ENCODE assay signal across 8 cellular contexts in the genomic region with DNA sequence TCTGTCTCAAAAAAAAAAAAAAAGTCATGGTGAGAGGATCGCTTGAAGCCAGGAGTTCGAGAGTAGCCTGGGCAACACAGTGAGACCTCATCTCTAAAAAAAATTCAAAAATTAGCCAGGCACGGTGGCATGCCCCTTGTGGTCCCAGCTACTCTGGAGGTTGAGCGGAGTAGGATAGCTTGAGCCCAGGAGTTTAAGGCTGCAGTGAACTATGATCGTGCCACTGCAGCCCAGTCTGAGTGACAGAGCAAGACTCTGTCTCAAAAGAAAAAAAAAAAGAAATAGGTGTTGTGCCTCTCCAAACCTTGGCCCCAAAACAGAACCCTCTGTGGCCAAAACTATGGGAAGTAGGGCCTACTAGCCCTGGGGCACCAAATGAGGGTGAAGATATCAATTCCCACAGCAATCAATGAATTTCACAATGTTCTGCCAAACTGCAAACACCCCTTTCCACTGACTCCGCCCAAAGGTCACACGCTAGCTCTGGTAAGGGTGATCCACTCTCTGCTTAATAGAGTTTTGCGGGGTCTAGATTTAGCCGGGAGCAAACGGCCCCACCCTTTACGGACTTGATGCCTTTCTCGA. TPM values are rescaled to one million over a fixed set of nuclear protein-coding genes. Genes with fewer than 3 reads are reported as not detected.
DNase-seq lines count a peak whose midpoint lies in the region; ATAC-seq and TF ChIP-seq lines count a peak whose summit lies in the region.

No MANE protein-coding gene starts in this region.

- intact Hi-C loops in IMR-90 (cut with micrococcal nuclease) = no loop called here

- no peak for TF ChIP-seq POLR2A in IMR-90 (IDR thresholded peaks at IDR 0.05; ENCODE audit: low read depth, low read length)

- peak overlapping the region; percentile 73 for H2BK20ac ChIP-seq in IMR-90 (ENCODE audit: low read depth, low read length)

- CTCF ChIA-PET in IMR-90 (lab: Yijun Ruan, JAX) = interaction anchor here (0.6 to 0.7 kb wide), 2 partner anchors 11 to 641 kb away, joined by 3 to 4 read pairs; no protein-coding TSS in a partner anchor

- H3K18ac ChIP-seq in IMR-90 (ENCODE audit: low read depth, low read length) = peak overlapping the region; percentile 86

- peak overlapping the region; percentile 69 for H2BK5ac ChIP-seq in IMR-90 (ENCODE audit: low read depth, low read length, poor library complexity, severe bottlenecking)

- H3K9me1 ChIP-seq in IMR-90 (ENCODE audit: insufficient read depth, low read length) = peaks cover 21% of the 10 kb centered on the region

- peak overlapping the region; percentile 81 for H2BK120ac ChIP-seq in IMR-90 (ENCODE audit: low read depth, low read length)

- no peaks in the 10 kb centered on the region for H4K20me1 ChIP-seq in IMR-90 (ENCODE audit: insufficient read depth, low read length)

- no peaks in the 10 kb centered on the region for H3K27me3 ChIP-seq in ACC112 (ENCODE audit: insufficient read depth, low read length)
- H3K27me3 ChIP-seq in IMR-90 (ENCODE audit: control insufficient read depth, insufficient read depth, low read length) = no peaks in the 10 kb centered on the region
- no peaks in the 10 kb centered on the region for H3K27me3 ChIP-seq in mucosa of stomach (ENCODE audit: control insufficient read depth, insufficient read depth, low read length)

- peak overlapping the region; percentile 96 for H2AK9ac ChIP-seq in IMR-90 (replicated peaks; ENCODE audit: low read depth, low read length, poor library complexity)

- peaks cover 20% of the 10 kb centered on the region for H3K4me1 ChIP-seq in ACC112 (ENCODE audit: control insufficient read depth, insufficient read depth, low read length, unreplicated experiment)
- peaks cover 20% of the 10 kb centered on the region for H3K4me1 ChIP-seq in IMR-90 (ENCODE audit: control insufficient read depth, insufficient read depth, low read length)
- H3K4me1 ChIP-seq in mucosa of stomach (ENCODE audit: control insufficient read depth, insufficient read depth, low read length) = peaks cover 19% of the 10 kb centered on the region

- H3K14ac ChIP-seq in IMR-90 (replicated peaks; ENCODE audit: low read depth, low read length) = peak overlapping the region; percentile 90

- H2AFZ ChIP-seq in ACC112 (ENCODE audit: low read length, unreplicated experiment) (peak overlapping the region; percentile 96), IMR-90 (replicated peaks; ENCODE audit: low read length, poor library complexity) (peak overlapping the region; percentile 97)

- ATAC-seq in IMR-90 (ENCODE audit: low read depth) = no peak
- ATAC-seq in HG02973 (IDR thresholded peaks at IDR 0.05; ENCODE audit: unreplicated experiment) = no peak

- DNase-seq in IMR-90 (no peak), caudate nucleus (lab: John Stamatoyannopoulos, UW) (no peak), NCI-H82 (lab: John Stamatoyannopoulos, UW) (no peak), NK-92 (lab: John Stamatoyannopoulos, UW; ENCODE audit: unreplicated experiment) (no peak)
- no peak for DNase-seq in activated effector memory CD4-positive, alpha-beta T cell treated with Interleukin-2 at 50 U/mL for 16 hours

- H2BK15ac ChIP-seq in IMR-90 (ENCODE audit: low read depth, low read length) = peak overlapping the region; percentile 84; the same call in 2 of the 3 replicates

- TF ChIP-seq RAD21 in IMR-90 (IDR thresholded peaks at IDR 0.05; ENCODE audit: low read length) = no peak

- BruUV-seq in IMR-90 (replicated peaks; lab: Mats Ljungman, UMichigan) = no TSS peak

- dilution Hi-C loops in IMR-90 (cut with HindIII; ENCODE audit: low sequenced_read_pairs, unreplicated experiment) = no loop called here

- peak overlapping the region; percentile 83 for H2AK5ac ChIP-seq in IMR-90 (ENCODE audit: low read depth, low read length)

- H3K36me3 ChIP-seq in ACC112 (ENCODE audit: insufficient read depth, low read length) = no peaks in the 10 kb centered on the region
- H3K36me3 ChIP-seq in IMR-90 (ENCODE audit: control insufficient read depth, insufficient read depth, low read length) = no peaks in the 10 kb centered on the region
- H3K36me3 ChIP-seq in mucosa of stomach (ENCODE audit: control insufficient read depth, insufficient read depth, low read length) = no peaks in the 10 kb centered on the region

- H3K56ac ChIP-seq in IMR-90 (ENCODE audit: extremely low read depth, insufficient read depth, low read length) = 0 out of 2 replicates have a peak overlapping the region, but pooled peaks have one; percentile 22

- no peaks in the 10 kb centered on the region for H3K9me3 ChIP-seq in IMR-90 (ENCODE audit: control insufficient read depth, insufficient read depth, low read length)
- H3K9me3 ChIP-seq in mucosa of stomach (ENCODE audit: control insufficient read depth, low read length) = no peaks in the 10 kb centered on the region

- WGBS in IMR-90 (ENCODE audit: extremely low coverage in 2 of 2, insufficient read length in 1 of 2), 2 experiments = 38% methylated on average over 6 of the region's 12 CpGs; no CpG with 5 or more reads in 1 of the 2 experiments

- H3K4me3 ChIP-seq in ACC112 (ENCODE audit: low read depth, low read length) (peak overlapping the region; percentile 94), IMR-90 (ENCODE audit: insufficient read depth, low read depth, low read length) (peak overlapping the region; percentile 44), mucosa of stomach (ENCODE audit: low read length) (no peak overlapping the region)

- H3K4me2 ChIP-seq in IMR-90 (ENCODE audit: low read depth, low read length) = peak overlapping the region; percentile 96

- H3K79me1 ChIP-seq in IMR-90 (ENCODE audit: low read depth in 1 of 2, low read length in 2 of 2) = peaks cover 0 to 5% of the 10 kb centered on the region in 2 experiments; a peak in 1 of 4 replicates

- peak overlapping the region; percentile 93 for H4K91ac ChIP-seq in IMR-90 (ENCODE audit: insufficient read depth, low read depth, low read length)

- in situ Hi-C loops in IMR-90 (cut with MboI; ENCODE audit: low sequenced_read_pairs) = no loop called here

- H4K8ac ChIP-seq in IMR-90 (ENCODE audit: low read depth in 2 of 2, low read length in 2 of 2) = peak overlapping the region; percentile 92 to 98

- H3K27ac ChIP-seq in ACC112 (ENCODE audit: low read depth, low read length) (peak overlapping the region; percentile 71), IMR-90 (ENCODE audit: insufficient read depth, low read length) (peak overlapping the region; percentile 56), caudate nucleus (ENCODE audit: low read depth, low read length) (peak overlapping the region; percentile 97)

- peak overlapping the region; percentile 89 for H4K5ac ChIP-seq in IMR-90 (ENCODE audit: low read depth, low read length)

- H3K79me2 ChIP-seq in ACC112 (ENCODE audit: control insufficient read depth, insufficient read depth, low read length, unreplicated experiment) = peaks cover 2% of the 10 kb centered on the region

- peak overlapping the region; percentile 66 for H3K9ac ChIP-seq in IMR-90 (ENCODE audit: low read depth, low read length)
- H3K9ac ChIP-seq in mucosa of stomach (ENCODE audit: low read length) = peak overlapping the region; percentile 63

- POLR2A ChIA-PET in IMR-90 (lab: Charles Lee; ENCODE audit: unreplicated experiment) = interaction anchor here (0.6 kb wide), 1 partner anchor 15 kb away, joined by 3 read pairs; no protein-coding TSS in a partner anchor

- no peak for TF ChIP-seq CTCF in IMR-90 (conservative IDR thresholded peaks at IDR 0.05; ENCODE audit: low read depth, low read length)

- peak overlapping the region; percentile 90 for H3K4ac ChIP-seq in IMR-90 (ENCODE audit: low read depth, low read length)

- H3K23ac ChIP-seq in IMR-90 (ENCODE audit: low read depth, low read length) = no peak overlapping the region; the same call in 1 of the 2 replicates

TF ChIP-seq in IMR-90, 13 proteins besides CTCF, POLR2A, EP300 and RAD21 (continues in another document):
- TF ChIP-seq MAZ (IDR thresholded peaks at IDR 0.05; ENCODE audit: borderline replicate concordance, low read depth, low read length) (no peak), SMC3 (IDR thresholded peaks at IDR 0.05; ENCODE audit: low read depth, low read length) (no peak), BHLHE40 (IDR thresholded peaks at IDR 0.05; ENCODE audit: low read depth, low read length) (no peak), RFX5 (IDR thresholded peaks at IDR 0.05; ENCODE audit: low read depth, low read length) (no peak), NFE2L2 (IDR thresholded peaks at IDR 0.05; ENCODE audit: low read depth, low read length) (no peak), CEBPB (IDR thresholded peaks at IDR 0.05; ENCODE audit: low read depth, low read length) (no peak), RCOR1 (IDR thresholded peaks at IDR 0.05; ENCODE audit: insufficient replicate concordance, low read length) (no peak)
- TF ChIP-seq, protein P1, sequence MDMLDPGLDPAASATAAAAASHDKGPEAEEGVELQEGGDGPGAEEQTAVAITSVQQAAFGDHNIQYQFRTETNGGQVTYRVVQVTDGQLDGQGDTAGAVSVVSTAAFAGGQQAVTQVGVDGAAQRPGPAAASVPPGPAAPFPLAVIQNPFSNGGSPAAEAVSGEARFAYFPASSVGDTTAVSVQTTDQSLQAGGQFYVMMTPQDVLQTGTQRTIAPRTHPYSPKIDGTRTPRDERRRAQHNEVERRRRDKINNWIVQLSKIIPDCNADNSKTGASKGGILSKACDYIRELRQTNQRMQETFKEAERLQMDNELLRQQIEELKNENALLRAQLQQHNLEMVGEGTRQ (IDR thresholded peaks at IDR 0.05; ENCODE audit: low read depth, low read length) = no peak
- TF ChIP-seq, protein P2, sequence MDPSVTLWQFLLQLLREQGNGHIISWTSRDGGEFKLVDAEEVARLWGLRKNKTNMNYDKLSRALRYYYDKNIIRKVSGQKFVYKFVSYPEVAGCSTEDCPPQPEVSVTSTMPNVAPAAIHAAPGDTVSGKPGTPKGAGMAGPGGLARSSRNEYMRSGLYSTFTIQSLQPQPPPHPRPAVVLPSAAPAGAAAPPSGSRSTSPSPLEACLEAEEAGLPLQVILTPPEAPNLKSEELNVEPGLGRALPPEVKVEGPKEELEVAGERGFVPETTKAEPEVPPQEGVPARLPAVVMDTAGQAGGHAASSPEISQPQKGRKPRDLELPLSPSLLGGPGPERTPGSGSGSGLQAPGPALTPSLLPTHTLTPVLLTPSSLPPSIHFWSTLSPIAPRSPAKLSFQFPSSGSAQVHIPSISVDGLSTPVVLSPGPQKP (IDR thresholded peaks at IDR 0.05; ENCODE audit: borderline replicate concordance, low read depth, low read length) = no peak

RNA-seq across cellular contexts. Expression of a gene that starts 16.9 kb away (rescaled TPM):
- 0.36 and 0.56 TPM in 2 replicates for total RNA-seq in IMR-90 (2012; rRNA removed)
- polyA plus RNA-seq in IMR-90 (2012; rRNA removed) = 0.63 and 0.70 TPM in 2 replicates
- 0.35 and 0.97 TPM in 2 replicates for polyA plus RNA-seq in IMR-90 (2012; cell fraction: cytosol; rRNA removed)
- 1.1 TPM in 2 replicates for polyA plus RNA-seq in IMR-90 (2012; cell fraction: nucleus; rRNA removed; ENCODE audit: low replicate concordance)

RNA-seq across cellular contexts. Expression of a gene that starts 32.1 kb away (rescaled TPM):
- total RNA-seq in IMR-90 (2012; rRNA removed) = 0.54 and 0.83 TPM in 2 replicates
- 0.42 and 0.67 TPM in 2 replicates for polyA plus RNA-seq in IMR-90 (2012; rRNA removed)
- 0.28 and 0.77 TPM in 2 replicates for polyA plus RNA-seq in IMR-90 (2012; cell fraction: cytosol; rRNA removed)
- polyA plus RNA-seq in IMR-90 (2012; cell fraction: nucleus; rRNA removed; ENCODE audit: low replicate concordance) = 0.83 and 0.99 TPM in 2 replicates

RNA-seq across cellular contexts. Expression of a gene that starts 33.8 kb away (rescaled TPM):
- total RNA-seq in IMR-90 (2012; rRNA removed) = 40.1 and 58.6 TPM in 2 replicates
- polyA plus RNA-seq in IMR-90 (2012; rRNA removed) = 56.9 and 64.9 TPM in 2 replicates
- polyA plus RNA-seq in IMR-90 (2012; cell fraction: cytosol; rRNA removed) = 26.6 and 33.4 TPM in 2 replicates
- polyA plus RNA-seq in IMR-90 (2012; cell fraction: nucleus; rRNA removed; ENCODE audit: low replicate concordance) = 15.8 and 33.2 TPM in 2 replicates
